Comparison of ENCODE assay signal across 24 cellular contexts in the genomic region with DNA sequence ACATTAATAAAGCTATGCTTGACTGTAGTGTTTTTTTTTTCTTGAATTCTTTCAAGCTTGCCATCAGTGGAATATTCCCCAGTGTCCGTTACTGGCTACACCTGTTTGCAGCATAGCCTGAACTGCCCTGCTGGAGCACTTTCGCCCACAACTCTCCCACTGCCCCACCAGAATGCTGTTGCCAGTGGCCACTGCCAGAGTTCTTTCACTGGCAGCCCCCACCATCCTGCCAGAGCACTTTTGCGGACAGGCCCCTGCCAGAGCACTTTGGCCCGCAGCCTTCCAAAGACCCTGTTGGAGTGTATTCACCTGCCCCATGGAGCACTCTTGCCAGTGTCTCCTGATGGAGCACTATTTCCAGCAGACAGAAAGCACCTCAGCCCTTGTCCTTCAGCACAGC.
"Had no signal": no experiment of that assay in that cellular context is flagged by ENCODE, and none has a peak within 500 bp of the region (broad histone marks: within the 10 kb centered on the region; RNA-seq: fewer than 3 reads in every experiment).

No MANE protein-coding gene starts in this region.

- H3K27ac ChIP-seq: colonic mucosa, coronary artery, dorsolateral prefrontal cortex, epithelial cell of prostate, esophagus muscularis mucosa, esophagus squamous epithelium, foreskin keratinocyte, gastrocnemius medialis, gastroesophageal sphincter, heart left ventricle had no signal

- H3K9me3 ChIP-seq: colonic mucosa, esophagus squamous epithelium, gastrocnemius medialis, gastroesophageal sphincter had no signal

- H3K4me1 ChIP-seq: colonic mucosa, esophagus muscularis mucosa, esophagus squamous epithelium, foreskin keratinocyte, gastrocnemius medialis, gastroesophageal sphincter, heart left ventricle had no signal

- ATAC-seq: effector memory CD8-positive, alpha-beta T cell; esophagus mucosa; foreskin keratinocyte; gastrocnemius medialis; gastroesophageal sphincter; heart left ventricle had no signal

- H3K36me3 ChIP-seq: colonic mucosa, esophagus muscularis mucosa, esophagus squamous epithelium, gastrocnemius medialis, gastroesophageal sphincter, heart left ventricle had no signal

- H3K27me3 ChIP-seq: colonic mucosa, dorsolateral prefrontal cortex, esophagus muscularis mucosa, esophagus squamous epithelium, foreskin keratinocyte, gastrocnemius medialis, gastroesophageal sphincter, heart left ventricle had no signal

- DNase-seq: colonic mucosa; cortex of kidney; dermis blood vessel endothelial cell; dorsolateral prefrontal cortex; effector CD4-positive, alpha-beta T cell; effector CD8-positive, alpha-beta T cell; effector memory CD4-positive, alpha-beta T cell; effector memory CD8-positive, alpha-beta T cell; endodermal cell; erythroblast; esophagus squamous epithelium; foreskin fibroblast; foreskin keratinocyte; foreskin melanocyte; gastrocnemius medialis; glutamatergic neuron; head of caudate nucleus; heart left ventricle had no signal

- FAIRE-seq: endothelial cell of umbilical vein had no signal

- H3K4me3 ChIP-seq: colonic mucosa, coronary artery, dorsolateral prefrontal cortex, esophagus muscularis mucosa, esophagus squamous epithelium, gastrocnemius medialis, gastroesophageal sphincter, heart left ventricle had no signal
